8 cellular contexts compared by ENCODE assay signal in genomic region chr22:40951795-40952602, GRCh38. TPM values are rescaled to one million over a fixed set of nuclear protein-coding genes. Genes with fewer than 3 reads are reported as not detected.
A peak's percentile ranks its signal among the peaks of the same experiment; 100 is the strongest.
DNase-seq lines count a peak whose midpoint lies in the region; ATAC-seq, FAIRE-seq and TF ChIP-seq lines count a peak whose summit lies in the region.

No MANE protein-coding gene starts in this region.

- peak in 1 of 2 experiments; percentile 38; a peak in 2 of 4 replicates for TF ChIP-seq POLR2A in HepG2 (IDR thresholded peaks at IDR 0.05; ENCODE audit: insufficient read depth in 1 of 2, low read depth in 2 of 2, low read length in 2 of 2)

- POLR2A ChIA-PET in CD8-positive, alpha-beta T cell (lab: Charles Lee) = interaction anchor here (1.1 to 4.1 kb wide), 13 partner anchors 8 to 517 kb away, joined by 3 to 70 read pairs (median 5); partner anchors contain the start of genes ACO2, EP300, PHF5A and ST13
- POLR2A ChIA-PET in HepG2 (lab: Yijun Ruan, JAX) = interaction anchor here (0.6 to 2.9 kb wide), 24 partner anchors 8 to 496 kb away, joined by 3 to 71 read pairs (median 5); partner anchors contain the start of genes EP300, MRTFA, RANGAP1 and ST13

- H3K4me3 Mint-ChIP-seq in CD8-positive, alpha-beta T cell = peak overlapping the region; percentile 100

- H3K27me3 ChIP-seq in CD8-positive, alpha-beta T cell (ENCODE audit: insufficient read depth, low read length) = no peaks in the 10 kb centered on the region
- H3K27me3 ChIP-seq in HL-60 (ENCODE audit: insufficient read depth, poor library complexity, severe bottlenecking) = no peaks in the 10 kb centered on the region
- no peaks in the 10 kb centered on the region for H3K27me3 ChIP-seq in adipocyte (replicated peaks; ENCODE audit: control insufficient read depth, insufficient read depth, low read length)
- H3K27me3 ChIP-seq in HepG2 (ENCODE audit: control insufficient read depth in 1 of 2, insufficient read depth in 2 of 2, low read length in 2 of 2) = no peaks in the 10 kb centered on the region; a peak in 1 of 5 replicates
- H3K27me3 ChIP-seq in thoracic aorta (replicated peaks; ENCODE audit: insufficient read depth) = no peaks in the 10 kb centered on the region

- peak; percentile 1 for ATAC-seq in CD8-positive, alpha-beta T cell
- peak; percentile 8 for ATAC-seq in HepG2
- ATAC-seq in thoracic aorta (ENCODE audit: insufficient number of reproducible peaks, low FRiP score, low read depth) = no peak

- H3K9me3 ChIP-seq in CD8-positive, alpha-beta T cell (ENCODE audit: low read length) = no peaks in the 10 kb centered on the region
- H3K9me3 ChIP-seq in adipocyte (ENCODE audit: control insufficient read depth, low read length) (no peaks in the 10 kb centered on the region), HepG2 (ENCODE audit: low read length) (no peaks in the 10 kb centered on the region), thoracic aorta (no peaks in the 10 kb centered on the region)

- no peaks in the 10 kb centered on the region for H3K27me3 Mint-ChIP-seq in CD8-positive, alpha-beta T cell (ENCODE audit: low read depth)

- TF ChIP-seq RAD21 in HepG2 (CRISPR knock-in tag; IDR thresholded peaks at IDR 0.05) = no peak

- peak overlapping the region; percentile 100 for H3K27ac Mint-ChIP-seq in CD8-positive, alpha-beta T cell

- peaks cover 33% of the 10 kb centered on the region for H3K4me1 Mint-ChIP-seq in CD8-positive, alpha-beta T cell (ENCODE audit: low read depth)

- TF ChIP-seq EP300 in HepG2 (IDR thresholded peaks at IDR 0.05; ENCODE audit: low read depth in 2 of 2, low read length in 2 of 2) (no peak), HepG2 (CRISPR knock-in tag; IDR thresholded peaks at IDR 0.05; ENCODE audit: borderline replicate concordance) (no peak)

- CTCF ChIA-PET in CD8-positive, alpha-beta T cell (lab: Charles Lee) = interaction anchor here (1.7 to 2.2 kb wide), 2 partner anchors 30 to 140 kb away, joined by 9 read pairs; partner anchors contain the start of gene EP300
- CTCF ChIA-PET in HepG2 (lab: Yijun Ruan, JAX; ENCODE audit: low intra/inter-chr PET ratio, low total read pairs) = no interaction called here

- no peak overlapping the region for H2AFZ ChIP-seq in HepG2 (ENCODE audit: low read length)

- H3K4me1 ChIP-seq in CD8-positive, alpha-beta T cell (ENCODE audit: insufficient read depth, low read length) = peaks cover 28% of the 10 kb centered on the region
- H3K4me1 ChIP-seq in adipocyte (ENCODE audit: control insufficient read depth, insufficient read depth, low read length) = peaks cover 27% of the 10 kb centered on the region
- peaks cover 19% of the 10 kb centered on the region for H3K4me1 ChIP-seq in HepG2 (ENCODE audit: insufficient read depth, low read length)
- H3K4me1 ChIP-seq in thoracic aorta (ENCODE audit: control insufficient read depth in 1 of 2, low read depth in 2 of 2) = peaks cover 0 to 21% of the 10 kb centered on the region in 2 donors

- H3K36me3 Mint-ChIP-seq in CD8-positive, alpha-beta T cell = peaks cover 40% of the 10 kb centered on the region

- no peak for FAIRE-seq in HepG2 (lab: Jason Lieb, UNC)

- no peaks in the 10 kb centered on the region for H4K20me1 ChIP-seq in HepG2 (ENCODE audit: insufficient read depth, low read length)

- H3K27ac ChIP-seq in CD8-positive, alpha-beta T cell (ENCODE audit: low read depth, low read length) = peak overlapping the region; percentile 99
- H3K27ac ChIP-seq in HL-60 (replicated peaks) = peak overlapping the region; percentile 92
- H3K27ac ChIP-seq in HepG2 (ENCODE audit: extremely low read length, insufficient read depth, low read length) = peak overlapping the region; percentile 77
- peak overlapping the region; percentile 75 to 91 for H3K27ac ChIP-seq in thoracic aorta

- peak overlapping the region; percentile 100 for H3K4me3 ChIP-seq in CD8-positive, alpha-beta T cell (ENCODE audit: low read depth, low read length)
- H3K4me3 ChIP-seq in HL-60 (replicated peaks; ENCODE audit: insufficient read depth, low read length) (peak overlapping the region; percentile 93), adipocyte (ENCODE audit: low read length) (peak overlapping the region; percentile 89), HepG2 (replicated peaks in 1 of 3; ENCODE audit: insufficient read depth in 1 of 3, low read depth in 2 of 3, low read length in 3 of 3) (peak overlapping the region; percentile 69 to 82 (median 79)), thoracic aorta (peak overlapping the region; percentile 96)

- H3K9ac ChIP-seq in adipocyte (ENCODE audit: low read length) (peak overlapping the region; percentile 90), HepG2 (ENCODE audit: insufficient read depth, low read depth, low read length) (peak overlapping the region; percentile 84)

- WGBS in HepG2 (ENCODE audit: low lambda C conversion rate) = 6% methylated on average over 17 of the region's 21 CpGs

- H3K79me2 ChIP-seq in HepG2 (ENCODE audit: insufficient read depth, low read length) = peaks cover 42% of the 10 kb centered on the region

- TSS peak; percentile 72 for BruUV-seq in HepG2 (replicated peaks; lab: Mats Ljungman, UMichigan)

- in situ Hi-C loops in HepG2 (cut with HindIII; ENCODE audit: extremely low pct_ligation_motif_present, low pct_unique_long_range_greater_than_20kb) = loop anchor here (5.0 kb wide), 1 partner anchor 140 kb away; the partner anchor contains the start of gene EP300

- H3K4me2 ChIP-seq in HepG2 (ENCODE audit: low read depth, low read length) = peak overlapping the region; percentile 79

- intact Hi-C loops in CD8-positive, alpha-beta T cell (cut with DNase I, micrococcal nuclease) = loop anchor here (1.0 to 10.0 kb wide), 16 partner anchors 30 to 737 kb away; partner anchors contain the start of genes ACO2 (in 2 of the 2), L3MBTL2 (in 2 of the 2), PHF5A (in 2 of the 2) and SLC25A17 (in 2 of the 2)
- intact Hi-C loops in HepG2 (cut with micrococcal nuclease; ENCODE audit: unreplicated experiment) = loop anchor here (1.0 kb wide), 1 partner anchor 139 kb away; no protein-coding TSS in a partner anchor

- peaks cover 15% of the 10 kb centered on the region for H3K36me3 ChIP-seq in CD8-positive, alpha-beta T cell (ENCODE audit: insufficient read depth, low read length)
- H3K36me3 ChIP-seq in adipocyte (ENCODE audit: control insufficient read depth, insufficient read depth, low read length, severe bottlenecking) = peaks cover 22% of the 10 kb centered on the region
- H3K36me3 ChIP-seq in HepG2 (replicated peaks in 1 of 2; ENCODE audit: control insufficient read depth in 1 of 2, insufficient read depth in 2 of 2, low read length in 2 of 2) = peaks cover 2 to 21% of the 10 kb centered on the region in 2 experiments; a peak in 3 of 5 replicates
- peaks cover 15% of the 10 kb centered on the region for H3K36me3 ChIP-seq in thoracic aorta

- H3K9me3 Mint-ChIP-seq in CD8-positive, alpha-beta T cell = no peaks in the 10 kb centered on the region

- TF ChIP-seq CTCF in CD8-positive, alpha-beta T cell (IDR thresholded peaks at IDR 0.05) = no peak
- TF ChIP-seq CTCF in HL-60 (IDR thresholded peaks at IDR 0.05; ENCODE audit: insufficient read depth, low read length) = no peak
- no peak for TF ChIP-seq CTCF in HepG2 (CRISPR knock-in tag; IDR thresholded peaks at IDR 0.05)
- no peak for TF ChIP-seq CTCF in thoracic aorta (IDR thresholded peaks at IDR 0.05)

- no peak for DNase-seq in CD8-positive, alpha-beta T cell
- DNase-seq in HL-60 (ENCODE audit: low read depth in 1 of 2, low spot score in 1 of 2) (peak in 1 of 2 experiments; percentile 8), adipocyte (ENCODE audit: low read depth) (peak; percentile 58), HepG2 (ENCODE audit: low spot score) (no peak), thoracic aorta (ENCODE audit: low spot score) (no peak), AML-193 (lab: John Stamatoyannopoulos, UW) (no peak), epidermal melanocyte (ENCODE audit: insufficient read length, low spot score) (no peak), NCI-H2107 (lab: John Stamatoyannopoulos, UW) (no peak)

TF ChIP-seq in HepG2, 621 proteins besides CTCF, POLR2A, EP300 and RAD21 (continues in another document):
- 0 out of 2 replicates have a peak, but pooled peaks have one; percentile 10 for TF ChIP-seq ZNF414 (CRISPR knock-in tag; IDR thresholded peaks at IDR 0.05)

RNA-seq across cellular contexts. Expression of gene RBX1, which starts 0.8 kb away (rescaled TPM):
- 10 to 100 TPM; 22.1 to 22.3 TPM for total RNA-seq in CD8-positive, alpha-beta T cell
- total RNA-seq in HepG2 (2016; rRNA removed; fragmentation: Illumina TruSeq; extraction: Trizol) (84.9 and 111 TPM in 2 replicates), thoracic aorta (10 to 100 TPM; 31.8 to 32.7 TPM)
- 28.8 and 30.5 TPM in 2 replicates for total RNA-seq in HepG2 (2016; cell fraction: cytosol; rRNA removed; fragmentation: Illumina TruSeq; extraction: Trizol; ENCODE audit: low read depth)
- total RNA-seq in HepG2 (2016; cell fraction: insoluble cytoplasmic fraction; rRNA removed; fragmentation: Illumina TruSeq; extraction: Trizol) = 85.7 and 124 TPM in 2 replicates
- 31.2 and 31.8 TPM in 2 replicates for total RNA-seq in HepG2 (2016; cell fraction: membrane; rRNA removed; fragmentation: Illumina TruSeq; extraction: Trizol)
- total RNA-seq in HepG2 (2016; cell fraction: nucleus; rRNA removed; fragmentation: Illumina TruSeq; extraction: Trizol) = 34.2 and 34.9 TPM in 2 replicates
- 71.3 and 90.2 TPM in 2 replicates for polyA plus RNA-seq in HepG2 (2011; rRNA removed)
- polyA plus RNA-seq in HepG2 (2011; cell fraction: cytosol; rRNA removed) = 57.8 and 70.1 TPM in 2 replicates
- 20.8 and 24.2 TPM in 2 replicates for polyA plus RNA-seq in HepG2 (2011; cell fraction: nucleus; rRNA removed)
- polyA plus RNA-seq in HepG2 (2012) = 53.7 and 69.9 TPM in 2 replicates
- polyA plus RNA-seq in HepG2 (2016; cell fraction: cytosol; fragmentation: Illumina TruSeq; extraction: Trizol; ENCODE audit: low read depth) = 20.8 and 22.7 TPM in 2 replicates
- polyA plus RNA-seq in HepG2 (2016; cell fraction: insoluble cytoplasmic fraction; fragmentation: Illumina TruSeq; extraction: Trizol; ENCODE audit: low read depth) = 97.4 and 107 TPM in 2 replicates
- 23.8 and 25.0 TPM in 2 replicates for polyA plus RNA-seq in HepG2 (2016; cell fraction: membrane; fragmentation: Illumina TruSeq; extraction: Trizol; ENCODE audit: low read depth)
- 56.1 and 56.3 TPM in 2 replicates for polyA plus RNA-seq in HepG2 (2016; cell fraction: nucleus; fragmentation: Illumina TruSeq; extraction: Trizol; ENCODE audit: insufficient read depth, low read depth)
- 15.9 and 16.0 TPM in 2 replicates for polyA minus RNA-seq in HepG2 (2011; rRNA and poly(A)+ RNA removed; ENCODE audit: low replicate concordance)
- 8.1 and 9.1 TPM in 2 replicates for polyA minus RNA-seq in HepG2 (2011; cell fraction: cytosol; rRNA and poly(A)+ RNA removed)
- 16.2 and 23.4 TPM in 2 replicates for polyA minus RNA-seq in HepG2 (2011; cell fraction: nucleus; rRNA and poly(A)+ RNA removed)
